ENCODE assay signal across 18 cellular contexts in the genomic region with DNA sequence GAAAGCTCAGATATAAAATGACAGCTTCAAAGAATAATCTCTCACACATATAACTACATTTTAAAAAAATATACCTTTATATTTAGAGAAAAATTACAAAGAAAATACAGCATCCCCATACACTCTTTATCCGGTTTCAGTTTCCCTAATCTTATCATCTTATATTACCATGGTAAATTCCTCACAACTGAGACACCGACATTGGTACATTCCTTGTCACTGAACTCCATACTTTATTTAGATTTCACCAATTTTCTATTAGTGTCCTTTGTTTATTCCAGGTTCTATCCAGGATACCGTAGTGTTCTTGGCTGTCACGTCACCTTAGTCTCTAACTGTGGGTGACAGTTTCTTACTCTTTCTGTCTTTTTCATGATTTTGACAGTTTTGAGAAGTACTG. TPM values are rescaled to one million over a fixed set of nuclear protein-coding genes. Genes with fewer than 3 reads are reported as not detected.
A peak's percentile ranks its signal among the peaks of the same experiment; 100 is the strongest.
DNase-seq lines count a peak whose midpoint lies in the region; ATAC-seq, FAIRE-seq and TF ChIP-seq lines count a peak whose summit lies in the region.
"Had no signal": no experiment of that assay in that cellular context is flagged by ENCODE, and none has a peak within 500 bp of the region (broad histone marks: within the 10 kb centered on the region; RNA-seq: fewer than 3 reads in every experiment).

No MANE protein-coding gene starts in this region.

- H3K36me3 ChIP-seq in naive thymus-derived CD4-positive, alpha-beta T cell (ENCODE audit: control insufficient read depth in 2 of 3, insufficient read depth in 3 of 3, low read length in 3 of 3), result peaks cover 0 to 11% (median 0%) of the 10 kb centered on the region in 3 experiments
- H3K36me3 ChIP-seq: BLaER1 treated with 17β-estradiol and CSF1 and Interleukin-3, amounts not matched to agents 10 nM and 100 nM had no signal

- POLR2A ChIA-PET in naive thymus-derived CD4-positive, alpha-beta T cell (lab: Charles Lee), result no interaction called here

- DNase-seq in H54 (ENCODE audit: insufficient read length, low spot score) (no peak), amniotic epithelial cell (ENCODE audit: low read depth) (peak; percentile 48), fibroblast of pulmonary artery (ENCODE audit: low read depth) (peak; percentile 44), GM03348 (ENCODE audit: low spot score) (no peak), dorsolateral prefrontal cortex (no peak)
- DNase-seq in naive thymus-derived CD4-positive, alpha-beta T cell, result no peak
- no peak for DNase-seq in effector CD4-positive, alpha-beta T cell
- DNase-seq: GOT3, MM.1S, NCI-H187 treated with DMSO at 0.1 percent for 48 hours, NCI-H2171, NCI-H446 treated with DMSO at 0.1 percent for 48 hours, NCI-H774, Right ventricle myocardium superior had no signal

- H3K9me3 ChIP-seq in naive thymus-derived CD4-positive, alpha-beta T cell (ENCODE audit: control insufficient read depth in 2 of 3, low read length in 3 of 3), result no peaks in the 10 kb centered on the region
- H3K9me3 ChIP-seq: BLaER1 treated with 17β-estradiol and CSF1 and Interleukin-3, amounts not matched to agents 10 nM and 100 nM had no signal

- TF ChIP-seq POLR2A in H54 (IDR thresholded peaks at IDR 0.05; ENCODE audit: low read depth, low read length), result no peak

- ATAC-seq in naive thymus-derived CD4-positive, alpha-beta T cell, result no peak
- ATAC-seq: GM12878, Panc1 had no signal

- H3K4me1 ChIP-seq in naive thymus-derived CD4-positive, alpha-beta T cell (ENCODE audit: control insufficient read depth in 2 of 2, insufficient read depth in 2 of 2, low read length in 2 of 2), result no peaks in the 10 kb centered on the region
- H3K4me1 ChIP-seq: BLaER1 treated with 17β-estradiol and CSF1 and Interleukin-3, amounts not matched to agents 10 nM and 100 nM had no signal

- intact Hi-C loops in naive thymus-derived CD4-positive, alpha-beta T cell (cut with micrococcal nuclease), result no loop called here
- intact Hi-C loops in dorsolateral prefrontal cortex (cut with DNase I), result no loop called here

- H3K27ac Mint-ChIP-seq in naive thymus-derived CD4-positive, alpha-beta T cell, result no peak overlapping the region

- H3K4me3 ChIP-seq in fibroblast of pulmonary artery (replicated peaks; ENCODE audit: low read depth, low read length) (no peak overlapping the region), dorsolateral prefrontal cortex (no peak overlapping the region)
- H3K4me3 ChIP-seq in naive thymus-derived CD4-positive, alpha-beta T cell (ENCODE audit: low read length), result no peak overlapping the region
- H3K4me3 ChIP-seq: BLaER1 treated with 17β-estradiol and CSF1 and Interleukin-3, amounts not matched to agents 10 nM and 100 nM; GM12878 had no signal

- H3K27me3 Mint-ChIP-seq in naive thymus-derived CD4-positive, alpha-beta T cell, result no peaks in the 10 kb centered on the region

- peaks cover 0 to 4% (median 0%) of the 10 kb centered on the region in 7 donors for H3K4me1 Mint-ChIP-seq in naive thymus-derived CD4-positive, alpha-beta T cell

- H3K36me3 Mint-ChIP-seq in naive thymus-derived CD4-positive, alpha-beta T cell, result peaks cover 0 to 19% (median 5%) of the 10 kb centered on the region in 5 donors

- H3K27me3 ChIP-seq in naive thymus-derived CD4-positive, alpha-beta T cell (ENCODE audit: control insufficient read depth in 2 of 2, insufficient read depth in 2 of 2, low read length in 2 of 2), result no peaks in the 10 kb centered on the region
- no peaks in the 10 kb centered on the region for H3K27me3 ChIP-seq in dorsolateral prefrontal cortex
- H3K27me3 ChIP-seq: BLaER1 treated with 17β-estradiol and CSF1 and Interleukin-3, amounts not matched to agents 10 nM and 100 nM had no signal

- CTCF ChIA-PET in naive thymus-derived CD4-positive, alpha-beta T cell (lab: Charles Lee), result no interaction called here

- H3K4me3 Mint-ChIP-seq in naive thymus-derived CD4-positive, alpha-beta T cell, result no peak overlapping the region

- no peaks in the 10 kb centered on the region for H3K9me3 Mint-ChIP-seq in naive thymus-derived CD4-positive, alpha-beta T cell

- TF ChIP-seq CTCF in fibroblast of pulmonary artery (IDR thresholded peaks at IDR 0.05; ENCODE audit: low read length, missing control alignments) (no peak), dorsolateral prefrontal cortex (IDR thresholded peaks at IDR 0.05 in 54 of 56, conservative IDR thresholded peaks at IDR 0.05 in 2 of 56; ENCODE audit: low read depth in 1 of 56, partially characterized antibody in 56 of 56) (no peak)

- H3K27ac ChIP-seq in naive thymus-derived CD4-positive, alpha-beta T cell (ENCODE audit: low read depth, low read length), result no peak overlapping the region
- no peak overlapping the region for H3K27ac ChIP-seq in dorsolateral prefrontal cortex
- H3K27ac ChIP-seq: BLaER1 treated with 17β-estradiol and CSF1 and Interleukin-3, amounts not matched to agents 10 nM and 100 nM; KMS-11 had no signal

- FAIRE-seq in H54 (lab: Jason Lieb, UNC), result peak; percentile 15
- FAIRE-seq: GM12878 had no signal

RNA-seq across cellular contexts. Expression of gene ABCA10, which starts 22.0 kb away (rescaled TPM):
- 1 to 10 TPM in 3 of 5 experiments, under 1 TPM in 2; 0.80 to 3.9 (median 1.8) TPM for total RNA-seq in naive thymus-derived CD4-positive, alpha-beta T cell
- polyA plus RNA-seq in naive thymus-derived CD4-positive, alpha-beta T cell, result not detected
- total RNA-seq in dorsolateral prefrontal cortex, result 10 to 100 TPM in 119 of 120 experiments, 1 to 10 TPM in 1; 8.5 to 34.5 (median 20.4) TPM

Comparison
In these comparisons a context has a peak if more than half of its experiments do, and no peak if none do; other contexts are left out.
1. DNase-seq: peak in amniotic epithelial cell (single experiment) and fibroblast of pulmonary artery (single experiment); none in H54 (single experiment), GM03348 (single experiment), naive thymus-derived CD4-positive, alpha-beta T cell (0 of 9), effector CD4-positive, alpha-beta T cell (single experiment) and dorsolateral prefrontal cortex (0 of 10).